21 cellular contexts compared by ENCODE assay signal in the genomic region with DNA sequence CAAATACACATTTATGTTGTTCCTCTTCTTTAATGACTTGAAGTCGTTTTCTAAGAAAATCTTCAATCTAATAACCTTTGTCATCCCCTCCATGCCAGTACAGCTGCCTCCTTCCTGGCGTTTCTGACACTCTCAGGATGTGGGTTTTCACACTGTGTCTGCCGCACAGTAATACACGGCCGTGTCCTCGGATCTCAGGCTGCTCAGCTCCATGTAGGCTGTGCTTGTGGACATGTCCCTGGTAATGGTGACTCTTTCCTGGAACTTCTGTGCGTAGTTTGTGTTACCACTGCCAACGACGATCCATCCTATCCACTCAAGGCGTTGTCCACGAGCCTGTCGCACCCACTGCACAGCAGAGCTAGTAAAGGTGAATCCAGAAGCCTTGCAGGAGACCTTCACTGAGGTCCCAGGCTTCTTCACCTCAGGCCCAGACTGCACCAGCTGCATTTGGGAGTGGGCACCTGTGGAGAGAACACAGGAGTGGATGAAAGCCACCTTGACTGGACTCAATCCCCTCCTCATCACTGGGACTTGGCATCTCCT.
DNase-seq lines count a peak whose midpoint lies in the region; ATAC-seq and TF ChIP-seq lines count a peak whose summit lies in the region.
"Had no signal": no experiment of that assay in that cellular context is flagged by ENCODE, and none has a peak within 500 bp of the region (broad histone marks: within the 10 kb centered on the region; RNA-seq: fewer than 3 reads in every experiment).

No MANE protein-coding gene starts in this region.

- H3K27me3 Mint-ChIP-seq in CD8-positive, alpha-beta memory T cell = peaks cover 5 to 45% of the 10 kb centered on the region in 2 donors
- peaks cover 55% of the 10 kb centered on the region for H3K27me3 Mint-ChIP-seq in activated CD4-positive, alpha-beta memory T cell treated with anti-CD3 and anti-CD28 coated beads, Interleukin-2, amount 10 ng/mL, durations not matched to agents 7 days and 5 days
- H3K27me3 Mint-ChIP-seq in natural killer cell (ENCODE audit: low read depth in 2 of 2) = peaks cover 10 to 43% of the 10 kb centered on the region in 2 donors

- no peaks in the 10 kb centered on the region for H3K9me3 ChIP-seq in CD8-positive, alpha-beta memory T cell (ENCODE audit: low read length)
- H3K9me3 ChIP-seq in heart right ventricle = no peaks in the 10 kb centered on the region
- H3K9me3 ChIP-seq: breast epithelium, right lobe of liver, SJCRH30, thyroid gland had no signal

- H3K4me3 ChIP-seq in CD8-positive, alpha-beta memory T cell (ENCODE audit: low read length) = no peak overlapping the region
- no peak overlapping the region for H3K4me3 ChIP-seq in heart right ventricle
- H3K4me3 ChIP-seq: breast epithelium, right lobe of liver, SJCRH30, thyroid gland had no signal

- no peak overlapping the region for H3K27ac ChIP-seq in CD8-positive, alpha-beta memory T cell (ENCODE audit: low read depth, low read length)
- H3K27ac ChIP-seq in heart right ventricle = no peak overlapping the region
- H3K27ac ChIP-seq: breast epithelium, right lobe of liver, SJCRH30, thyroid gland had no signal

- POLR2A ChIA-PET in CD8-positive, alpha-beta memory T cell (lab: Charles Lee) = no interaction called here
- POLR2A ChIA-PET in activated CD4-positive, alpha-beta memory T cell treated with anti-CD3 and anti-CD28 coated beads, Interleukin-2, amount 10 ng/mL, durations not matched to agents 7 days and 5 days (lab: Charles Lee) = no interaction called here

- H3K36me3 ChIP-seq in CD8-positive, alpha-beta memory T cell (ENCODE audit: insufficient read depth, low read length) = no peaks in the 10 kb centered on the region
- no peaks in the 10 kb centered on the region for H3K36me3 ChIP-seq in heart right ventricle
- H3K36me3 ChIP-seq: breast epithelium, right lobe of liver, SJCRH30, thyroid gland had no signal

- ATAC-seq in natural killer cell (peak; percentile 48 to 69 (median 62)), heart right ventricle (no peak)
- ATAC-seq: esophagus mucosa, PC-3, right lobe of liver had no signal

- CTCF ChIA-PET in CD8-positive, alpha-beta memory T cell (lab: Charles Lee) = interaction anchor here (1.3 to 1.8 kb wide), 2 partner anchors 17 to 19 kb away, joined by 3 to 6 read pairs; no protein-coding TSS in a partner anchor
- CTCF ChIA-PET in activated CD4-positive, alpha-beta memory T cell treated with anti-CD3 and anti-CD28 coated beads, Interleukin-2, amount 10 ng/mL, durations not matched to agents 7 days and 5 days (lab: Charles Lee) = interaction anchor here (0.9 to 1.3 kb wide), 3 partner anchors 10 to 42 kb away, joined by 3 to 7 read pairs (median 5); no protein-coding TSS in a partner anchor

- no peak for TF ChIP-seq CTCF in natural killer cell (IDR thresholded peaks at IDR 0.05)
- no peak for TF ChIP-seq CTCF in heart right ventricle (IDR thresholded peaks at IDR 0.05)

- peaks cover 7% of the 10 kb centered on the region for H3K4me1 ChIP-seq in CD8-positive, alpha-beta memory T cell (ENCODE audit: insufficient read depth, low read length)
- H3K4me1 ChIP-seq in heart right ventricle = no peaks in the 10 kb centered on the region
- H3K4me1 ChIP-seq: breast epithelium, right lobe of liver, SJCRH30, thyroid gland had no signal

- 57 to 58% methylated on average over 12 of the region's 12 CpGs for WGBS in heart right ventricle, 2 donors

- peak; percentile 4 for DNase-seq in NK-92 treated with Interleukin-12 subunit alpha and Interleukin-12 subunit beta, amount 100 ng/mL, for 24 hours (lab: John Stamatoyannopoulos, UW)
- DNase-seq in NK-92 (lab: John Stamatoyannopoulos, UW; ENCODE audit: unreplicated experiment) = no peak
- DNase-seq in CD8-positive, alpha-beta memory T cell = peak in 4 of 5 donors; percentile 13 to 54 (median 30)
- DNase-seq in activated CD4-positive, alpha-beta memory T cell treated with anti-CD3 and anti-CD28 coated beads, Interleukin-2, amount 10 ng/mL, durations not matched to agents 7 days and 5 days = peak; percentile 68
- DNase-seq in natural killer cell = peak; percentile 39
- DNase-seq in OCI-M1 (lab: John Stamatoyannopoulos, UW) = no peak
- DNase-seq in heart right ventricle = no peak
- DNase-seq in effector CD8-positive, alpha-beta T cell (lab: John Stamatoyannopoulos, UW) = no peak
- DNase-seq: 8988T, DMS153, KBM-7, NCI-H1092, NCI-H2081 treated with DMSO at 0.1 percent for 48 hours, NCI-H510A treated with DMSO at 0.1 percent for 48 hours, PC-3, right lobe of liver, SJCRH30, T1000, thyroid gland had no signal

- H3K4me1 Mint-ChIP-seq in CD8-positive, alpha-beta memory T cell = peaks cover 12 to 20% (median 17%) of the 10 kb centered on the region in 3 donors
- H3K4me1 Mint-ChIP-seq in activated CD4-positive, alpha-beta memory T cell treated with anti-CD3 and anti-CD28 coated beads, Interleukin-2, amount 10 ng/mL, durations not matched to agents 7 days and 5 days = peaks cover 25% of the 10 kb centered on the region
- H3K4me1 Mint-ChIP-seq in natural killer cell = peaks cover 29 to 41% of the 10 kb centered on the region in 2 donors

- H3K4me3 Mint-ChIP-seq in CD8-positive, alpha-beta memory T cell = peak overlapping the region in 5 of 7 donors; percentile 15 to 53 (median 34)
- no peak overlapping the region for H3K4me3 Mint-ChIP-seq in activated CD4-positive, alpha-beta memory T cell treated with anti-CD3 and anti-CD28 coated beads, Interleukin-2, amount 10 ng/mL, durations not matched to agents 7 days and 5 days
- peak overlapping the region; percentile 49 for H3K4me3 Mint-ChIP-seq in natural killer cell

- peak overlapping the region in 3 of 8 donors; percentile 34 to 69 (median 61) for H3K27ac Mint-ChIP-seq in CD8-positive, alpha-beta memory T cell
- no peak overlapping the region for H3K27ac Mint-ChIP-seq in activated CD4-positive, alpha-beta memory T cell treated with anti-CD3 and anti-CD28 coated beads, Interleukin-2, amount 10 ng/mL, durations not matched to agents 7 days and 5 days
- peak overlapping the region in 1 of 2 donors; percentile 51 for H3K27ac Mint-ChIP-seq in natural killer cell

- H3K36me3 Mint-ChIP-seq in CD8-positive, alpha-beta memory T cell = no peaks in the 10 kb centered on the region
- H3K36me3 Mint-ChIP-seq in activated CD4-positive, alpha-beta memory T cell treated with anti-CD3 and anti-CD28 coated beads, Interleukin-2, amount 10 ng/mL, durations not matched to agents 7 days and 5 days (ENCODE audit: low read depth) = no peaks in the 10 kb centered on the region
- H3K36me3 Mint-ChIP-seq in natural killer cell = no peaks in the 10 kb centered on the region

- H3K27me3 ChIP-seq in CD8-positive, alpha-beta memory T cell (ENCODE audit: insufficient read depth, low read length, poor library complexity, severe bottlenecking) = no peaks in the 10 kb centered on the region
- peaks cover 0 to 48% (median 6%) of the 10 kb centered on the region in 7 donors for H3K27me3 ChIP-seq in heart right ventricle
- H3K27me3 ChIP-seq: right lobe of liver, SJCRH30, thyroid gland had no signal

- intact Hi-C loops in natural killer cell (cut with micrococcal nuclease) = no loop called here
- intact Hi-C loops in heart right ventricle (cut with DNase I) = no loop called here

- H3K9me3 Mint-ChIP-seq in CD8-positive, alpha-beta memory T cell = no peaks in the 10 kb centered on the region
- H3K9me3 Mint-ChIP-seq in activated CD4-positive, alpha-beta memory T cell treated with anti-CD3 and anti-CD28 coated beads, Interleukin-2, amount 10 ng/mL, durations not matched to agents 7 days and 5 days = no peaks in the 10 kb centered on the region
- H3K9me3 Mint-ChIP-seq in natural killer cell = no peaks in the 10 kb centered on the region

Comparison
In these comparisons a context has a peak if more than half of its experiments do, and no peak if none do; other contexts are left out.
1. DNase-seq: peak in NK-92 treated with Interleukin-12 subunit alpha and Interleukin-12 subunit beta, amount 100 ng/mL, for 24 hours (single experiment), CD8-positive, alpha-beta memory T cell (4 of 5), activated CD4-positive, alpha-beta memory T cell treated with anti-CD3 and anti-CD28 coated beads, Interleukin-2, amount 10 ng/mL, durations not matched to agents 7 days and 5 days (single experiment) and natural killer cell (single experiment); none in NK-92 (single experiment), OCI-M1 (single experiment), heart right ventricle (0 of 2) and effector CD8-positive, alpha-beta T cell (single experiment).
2. ATAC-seq: peak in natural killer cell (3 of 3); none in heart right ventricle (0 of 8).